16 cellular contexts compared by ENCODE assay signal in genomic region chr6:112204350-112204706, GRCh38. TPM values are rescaled to one million over a fixed set of nuclear protein-coding genes. Genes with fewer than 3 reads are reported as not detected.
A peak's percentile ranks its signal among the peaks of the same experiment; 100 is the strongest.
DNase-seq lines count a peak whose midpoint lies in the region; TF ChIP-seq lines count a peak whose summit lies in the region.
"Had no signal": no experiment of that assay in that cellular context is flagged by ENCODE, and none has a peak within 500 bp of the region (broad histone marks: within the 10 kb centered on the region; RNA-seq: fewer than 3 reads in every experiment).

No MANE protein-coding gene starts in this region.

- H3K27me3 Mint-ChIP-seq in T-helper 2 cell treated with Interferon-gamma antibody and Interleukin-4, amounts not matched to agents 5 μg/mL and 100 μg/mL, for 36 hours (ENCODE audit: low read depth), result peaks cover 23% of the 10 kb centered on the region
- peaks cover 10% of the 10 kb centered on the region for H3K27me3 Mint-ChIP-seq in neural progenitor cell (ENCODE audit: insufficient read depth, low read depth)

- H3K27me3 ChIP-seq in fibroblast of lung (ENCODE audit: control insufficient read depth, insufficient read depth, low read length) (no peaks in the 10 kb centered on the region), uterus (no peaks in the 10 kb centered on the region), neural progenitor cell (no peaks in the 10 kb centered on the region)
- H3K27me3 ChIP-seq: Peyer's patch had no signal

- peak overlapping the region; percentile 74 for H3K27ac ChIP-seq in fibroblast of lung (ENCODE audit: insufficient read depth, low read length)
- peak overlapping the region; percentile 61 to 73 for H3K27ac ChIP-seq in uterus
- H3K27ac ChIP-seq in neural progenitor cell, result no peak overlapping the region

- H2AFZ ChIP-seq in fibroblast of lung (ENCODE audit: low read length) (no peak overlapping the region), neural progenitor cell (replicated peaks) (no peak overlapping the region)

- H3K79me2 ChIP-seq in fibroblast of lung (ENCODE audit: control insufficient read depth, insufficient read depth, low read length), result no peaks in the 10 kb centered on the region
- H3K79me2 ChIP-seq in neural progenitor cell (ENCODE audit: low read depth), result no peaks in the 10 kb centered on the region

- no peaks in the 10 kb centered on the region for H3K4me1 Mint-ChIP-seq in T-helper 2 cell treated with Interferon-gamma antibody and Interleukin-4, amounts not matched to agents 5 μg/mL and 100 μg/mL, for 36 hours (ENCODE audit: low read depth)
- H3K4me1 Mint-ChIP-seq in neural progenitor cell, result peaks cover 44% of the 10 kb centered on the region
- H3K4me1 Mint-ChIP-seq: activated T-helper 17 cell treated with anti-CD3 and anti-CD28 coated beads, Interleukin-2, amount 50 U/mL, for 72 hours had no signal

- no peak overlapping the region for H3K27ac Mint-ChIP-seq in T-helper 2 cell treated with Interferon-gamma antibody and Interleukin-4, amounts not matched to agents 5 μg/mL and 100 μg/mL, for 36 hours
- no peak overlapping the region for H3K27ac Mint-ChIP-seq in neural progenitor cell
- H3K27ac Mint-ChIP-seq: activated T-helper 17 cell treated with anti-CD3 and anti-CD28 coated beads, Interleukin-2, amount 50 U/mL, for 72 hours had no signal

- H3K9ac ChIP-seq in fibroblast of lung (ENCODE audit: insufficient read depth, low read length) (no peak overlapping the region), neural progenitor cell (no peak overlapping the region)

- H3K9me3 ChIP-seq in fibroblast of lung (ENCODE audit: control insufficient read depth, insufficient read depth, low read depth, low read length) (no peaks in the 10 kb centered on the region), uterus (no peaks in the 10 kb centered on the region), neural progenitor cell (ENCODE audit: low read depth) (no peaks in the 10 kb centered on the region)
- H3K9me3 ChIP-seq: Peyer's patch had no signal

- TF ChIP-seq CTCF in fibroblast of lung (conservative IDR thresholded peaks at IDR 0.05 in 1 of 2, IDR thresholded peaks at IDR 0.05 in 1 of 2; ENCODE audit: low read depth in 1 of 2, low read length in 2 of 2), result no peak
- no peak for TF ChIP-seq CTCF in uterus (IDR thresholded peaks at IDR 0.05)
- TF ChIP-seq CTCF in neural progenitor cell (IDR thresholded peaks at IDR 0.05), result no peak

- intact Hi-C loops in uterus (cut with DNase I; ENCODE audit: low total_unique reads), result no loop called here

- no peaks in the 10 kb centered on the region for H3F3A ChIP-seq in neural progenitor cell (ENCODE audit: low read depth)

- H3K36me3 ChIP-seq in fibroblast of lung (ENCODE audit: control insufficient read depth, insufficient read depth, low read length), result peaks cover 13% of the 10 kb centered on the region
- H3K36me3 ChIP-seq in uterus, result no peaks in the 10 kb centered on the region
- no peaks in the 10 kb centered on the region for H3K36me3 ChIP-seq in neural progenitor cell
- H3K36me3 ChIP-seq: Peyer's patch had no signal

- H3K4me3 Mint-ChIP-seq in T-helper 2 cell treated with Interferon-gamma antibody and Interleukin-4, amounts not matched to agents 5 μg/mL and 100 μg/mL, for 36 hours, result no peak overlapping the region
- H3K4me3 Mint-ChIP-seq in neural progenitor cell, result no peak overlapping the region
- H3K4me3 Mint-ChIP-seq: activated T-helper 17 cell treated with anti-CD3 and anti-CD28 coated beads, Interleukin-2, amount 50 U/mL, for 72 hours had no signal

- no peak for TF ChIP-seq POLR2A in uterus (IDR thresholded peaks at IDR 0.05)

- no peaks in the 10 kb centered on the region for H4K20me1 ChIP-seq in fibroblast of lung (ENCODE audit: control insufficient read depth, extremely low read depth, insufficient read depth, low read length)
- no peaks in the 10 kb centered on the region for H4K20me1 ChIP-seq in neural progenitor cell (ENCODE audit: low read depth)

- no peaks in the 10 kb centered on the region for H3K9me3 Mint-ChIP-seq in T-helper 2 cell treated with Interferon-gamma antibody and Interleukin-4, amounts not matched to agents 5 μg/mL and 100 μg/mL, for 36 hours
- peaks cover 10% of the 10 kb centered on the region for H3K9me3 Mint-ChIP-seq in neural progenitor cell
- H3K9me3 Mint-ChIP-seq: activated T-helper 17 cell treated with anti-CD3 and anti-CD28 coated beads, Interleukin-2, amount 50 U/mL, for 72 hours had no signal

- no peaks in the 10 kb centered on the region for H3K36me3 Mint-ChIP-seq in T-helper 2 cell treated with Interferon-gamma antibody and Interleukin-4, amounts not matched to agents 5 μg/mL and 100 μg/mL, for 36 hours (ENCODE audit: low read depth)
- peaks cover 5% of the 10 kb centered on the region for H3K36me3 Mint-ChIP-seq in neural progenitor cell

- H3K4me2 ChIP-seq in fibroblast of lung (ENCODE audit: extremely low read depth, insufficient read depth, low read length) (no peak overlapping the region), neural progenitor cell (no peak overlapping the region)

- peaks cover 35% of the 10 kb centered on the region for H3K4me1 ChIP-seq in fibroblast of lung (ENCODE audit: control insufficient read depth, extremely low read depth, insufficient read depth, low read length)
- peaks cover 0 to 7% of the 10 kb centered on the region in 2 donors for H3K4me1 ChIP-seq in uterus
- peaks cover 21% of the 10 kb centered on the region for H3K4me1 ChIP-seq in neural progenitor cell

- DNase-seq in NOMO-1 (lab: John Stamatoyannopoulos, UW; ENCODE audit: unreplicated experiment in 2 of 2), result peak; percentile 3 to 36
- DNase-seq in NOMO-1 treated with dmso at 0.1 percent for 144 hours (lab: John Stamatoyannopoulos, UW; ENCODE audit: unreplicated experiment), result no peak
- DNase-seq in NAMALWA (ENCODE audit: low spot score), result peak; percentile 53
- DNase-seq in fibroblast of lung (ENCODE audit: low read depth in 2 of 2), result no peak
- DNase-seq in uterus, result no peak
- DNase-seq in T-helper 2 cell treated with Interferon-gamma antibody and Interleukin-4, amounts not matched to agents 5 μg/mL and 100 μg/mL, for 36 hours (ENCODE audit: low spot score), result no peak
- DNase-seq in T1000 (lab: John Stamatoyannopoulos, UW), result no peak
- DNase-seq in neural progenitor cell (ENCODE audit: low spot score), result no peak
- DNase-seq: activated CD4-positive, alpha-beta T cell treated with anti-CD3 and anti-CD28 coated beads, Interleukin-2, amount 50 U/mL, for 1 hour; COR-L47; islet precursor cell; NCI-H345; Peyer's patch; retina; T-helper 2 cell had no signal

- H3K4me3 ChIP-seq in fibroblast of lung (replicated peaks in 1 of 4; ENCODE audit: control extremely low read depth in 1 of 4, insufficient read depth in 1 of 4, low read depth in 3 of 4, low read length in 4 of 4) (no peak overlapping the region), uterus (no peak overlapping the region), neural progenitor cell (no peak overlapping the region)
- H3K4me3 ChIP-seq: Peyer's patch had no signal

RNA-seq across cellular contexts. Expression of gene LAMA4, which starts 50.0 kb away (rescaled TPM):
- 494 and 636 TPM in 2 replicates for total RNA-seq in fibroblast of lung
- 183 and 662 TPM in 2 replicates for polyA plus RNA-seq in fibroblast of lung
- polyA plus RNA-seq in fibroblast of lung (2012), result 153 and 500 TPM in 2 replicates
- 336 and 720 TPM in 2 replicates for polyA minus RNA-seq in fibroblast of lung (ENCODE audit: low replicate concordance)
- 100 to 1,000 TPM; 107 to 329 (median 271) TPM for total RNA-seq in uterus
- total RNA-seq in neural progenitor cell (ENCODE audit: low replicate concordance), result 0.50 and 0.56 TPM in 2 replicates
- total RNA-seq: activated T-helper 17 cell treated with anti-CD3 and anti-CD28 coated beads, Interleukin-2, amount 50 U/mL, for 72 hours had no signal

Comparison
In these comparisons a context has a peak if more than half of its experiments do, and no peak if none do; other contexts are left out.
1. DNase-seq: peak in NOMO-1 (2 of 2) and NAMALWA (single experiment); none in NOMO-1 treated with dmso at 0.1 percent for 144 hours (single experiment), fibroblast of lung (0 of 2), uterus (0 of 2), T-helper 2 cell treated with Interferon-gamma antibody and Interleukin-4, amounts not matched to agents 5 μg/mL and 100 μg/mL, for 36 hours (single experiment), T1000 (single experiment) and neural progenitor cell (single experiment).
2. RNA of gene LAMA4, which starts 50.0 kb away (total RNA-seq): 494 to 636 TPM in fibroblast of lung and 107 to 329 TPM in uterus; 0.50 to 0.56 TPM in neural progenitor cell; every median in the first group is over 10 times any median in the second.